In the genomic region with DNA sequence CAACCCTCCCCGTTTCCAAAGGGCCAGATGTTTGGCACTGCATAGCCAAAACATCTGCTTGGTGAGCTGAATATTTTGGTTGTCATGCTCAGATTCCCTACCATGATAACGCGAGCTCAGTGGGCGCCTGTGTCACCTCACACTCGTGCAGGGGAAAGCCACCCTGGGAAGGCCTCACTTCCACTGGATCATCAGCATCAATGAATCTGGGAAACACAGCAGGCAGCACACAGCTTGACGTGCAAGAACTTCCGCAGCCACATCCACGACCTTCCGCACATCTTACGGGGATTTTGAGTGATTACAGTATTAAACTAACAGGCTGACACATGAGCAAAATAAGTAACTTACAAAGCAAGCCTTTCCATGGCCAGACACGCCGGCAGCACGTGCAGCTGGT, we compare ENCODE assay signal across 26 cellular contexts. TPM values are rescaled to one million over a fixed set of nuclear protein-coding genes. Genes with fewer than 3 reads are reported as not detected.
DNase-seq lines count a peak whose midpoint lies in the region; ATAC-seq and TF ChIP-seq lines count a peak whose summit lies in the region.
"Had no signal": no experiment of that assay in that cellular context is flagged by ENCODE, and none has a peak within 500 bp of the region (broad histone marks: within the 10 kb centered on the region; RNA-seq: fewer than 3 reads in every experiment).

No MANE protein-coding gene starts in this region.

- DNase-seq in AG04450 (ENCODE audit: low read depth, low spot score) (no peak), HEK293T (ENCODE audit: extremely low spot score) (no peak), astrocyte of the spinal cord (ENCODE audit: low read depth, low spot score) (peak; percentile 38), skeletal muscle cell (ENCODE audit: low read depth) (peak; percentile 20), left ventricle myocardium superior (no peak), ascending aorta (ENCODE audit: low spot score in 2 of 2) (no peak), NCI-H226 (no peak), caudate nucleus (lab: John Stamatoyannopoulos, UW) (no peak)
- DNase-seq: CD4-positive, alpha-beta T cell; COR-L47; DMS53; GDM1; GOT3; Kasumi-1; NCI-H1092 treated with DMSO at 0.1 percent for 48 hours; NCI-H1436; NCI-H187; NCI-H446; NCI-H524 treated with DMSO at 0.1 percent for 48 hours; NCI-H774 had no signal

- intact Hi-C loops in left ventricle myocardium superior (cut with micrococcal nuclease) (no loop called here), ascending aorta (cut with DNase I) (no loop called here)

- CTCF ChIA-PET in AG04450 (lab: Charles Lee): interaction anchor here (0.7 to 1.2 kb wide), 2 partner anchors 63 to 635 kb away, joined by 3 read pairs; no protein-coding TSS in a partner anchor
- CTCF ChIA-PET in HEK293T (lab: Yijun Ruan, JAX): interaction anchor here (1.0 kb wide), 1 partner anchor 43 kb away, joined by 3 read pairs; no protein-coding TSS in a partner anchor

- H3K36me3 ChIP-seq in ascending aorta: no peaks in the 10 kb centered on the region
- H3K36me3 ChIP-seq: BLaER1 treated with 17β-estradiol and CSF1 and Interleukin-3, amounts not matched to agents 10 nM and 100 nM; HAP-1 had no signal

- H3K4me3 ChIP-seq in AG04450 (ENCODE audit: low read depth, low read length) (no peak overlapping the region), astrocyte of the spinal cord (ENCODE audit: low read depth, low read length) (no peak overlapping the region), skeletal muscle cell (ENCODE audit: low read depth, low read length) (no peak overlapping the region), ascending aorta (no peak overlapping the region)
- H3K4me3 ChIP-seq: BLaER1 treated with 17β-estradiol and CSF1 and Interleukin-3, amounts not matched to agents 10 nM and 100 nM; GM12878; HAP-1 had no signal

- in situ Hi-C loops in astrocyte of the spinal cord (cut with HindIII; ENCODE audit: low sequenced_read_pairs): no loop called here

- peak overlapping the region; percentile 96 for H3K27ac ChIP-seq in AG04450 (ENCODE audit: low read depth, low read length)
- H3K27ac ChIP-seq in ascending aorta: no peak overlapping the region
- H3K27ac ChIP-seq in caudate nucleus (ENCODE audit: low read depth, low read length): no peak overlapping the region
- H3K27ac ChIP-seq: 22Rv1; BLaER1 treated with 17β-estradiol and CSF1 and Interleukin-3, amounts not matched to agents 10 nM and 100 nM had no signal

- no peak for ATAC-seq in left ventricle myocardium superior
- ATAC-seq: GM12878, SK-N-SH treated with all-trans-retinoic acid at 6 μM for 48 hours had no signal

- H3K9me3 ChIP-seq in AG04450 (ENCODE audit: control insufficient read depth, insufficient read depth, low read length) (peaks cover 13% of the 10 kb centered on the region; the same call in 1 of the 2 replicates), ascending aorta (no peaks in the 10 kb centered on the region)
- H3K9me3 ChIP-seq: HAP-1 had no signal

- H3K27me3 ChIP-seq in AG04450 (ENCODE audit: control insufficient read depth, insufficient read depth, low read length) (no peaks in the 10 kb centered on the region), ascending aorta (no peaks in the 10 kb centered on the region)
- H3K27me3 ChIP-seq: BLaER1 treated with 17β-estradiol and CSF1 and Interleukin-3, amounts not matched to agents 10 nM and 100 nM had no signal

- no peak for TF ChIP-seq CTCF in AG04450 (IDR thresholded peaks at IDR 0.05; ENCODE audit: low read depth, low read length)
- no peak for TF ChIP-seq CTCF in astrocyte of the spinal cord (IDR thresholded peaks at IDR 0.05; ENCODE audit: low read depth, low read length)
- TF ChIP-seq CTCF in ascending aorta (IDR thresholded peaks at IDR 0.05): no peak

- POLR2A ChIA-PET in AG04450 (lab: Yijun Ruan, JAX): interaction anchor here (0.8 to 1.7 kb wide), 5 partner anchors 53 to 157 kb away, joined by 3 to 9 read pairs (median 3); no protein-coding TSS in a partner anchor
- POLR2A ChIA-PET in HEK293T (lab: Yijun Ruan, JAX): interaction anchor here (0.9 kb wide), 1 partner anchor 12 kb away, joined by 3 read pairs; no protein-coding TSS in a partner anchor

- no peaks in the 10 kb centered on the region for H3K4me1 ChIP-seq in ascending aorta
- H3K4me1 ChIP-seq: BLaER1 treated with 17β-estradiol and CSF1 and Interleukin-3, amounts not matched to agents 10 nM and 100 nM; HAP-1 had no signal

TF ChIP-seq in HEK293T, 16 proteins besides CTCF, POLR2A, EP300 and RAD21:
- TF ChIP-seq ARNT (IDR thresholded peaks at IDR 0.05) (no peak), L3MBTL2 (conservative IDR thresholded peaks at IDR 0.05) (peak; percentile 44; the same call in 1 of the 2 replicates)
TF ChIP-seq in HEK293T: peak in this region for 1.

RNA-seq across cellular contexts. Expression of a gene that starts 54.7 kb away (rescaled TPM):
- 61.0 and 65.1 TPM in 2 replicates for polyA plus RNA-seq in AG04450 (2011; rRNA removed)
- 56.9 and 66.0 TPM in 2 replicates for polyA minus RNA-seq in AG04450 (2011; rRNA and poly(A)+ RNA removed)
- total RNA-seq in left ventricle myocardium superior: 0.25 TPM
- 3.2 TPM for total RNA-seq in ascending aorta
- total RNA-seq: CD4-positive, alpha-beta T cell; GM12878; HT-29 had no signal

Comparison
In these comparisons a context has a peak if more than half of its experiments do, and no peak if none do; other contexts are left out.
1. DNase-seq: peak in astrocyte of the spinal cord (single experiment) and skeletal muscle cell (single experiment); none in AG04450 (single experiment), HEK293T (single experiment), left ventricle myocardium superior (single experiment), ascending aorta (0 of 2), NCI-H226 (single experiment) and caudate nucleus (0 of 61).